8 cellular contexts compared by ENCODE assay signal in genomic region chr16:14071576-14072271, GRCh38. TPM values are rescaled to one million over a fixed set of nuclear protein-coding genes. Genes with fewer than 3 reads are reported as not detected.
DNase-seq lines count a peak whose midpoint lies in the region; ATAC-seq, FAIRE-seq and TF ChIP-seq lines count a peak whose summit lies in the region.

No MANE protein-coding gene starts in this region.

- H3K9me3 ChIP-seq in pancreas, result no peaks in the 10 kb centered on the region

- no peaks in the 10 kb centered on the region for H3K9me3 Mint-ChIP-seq in T-cell

- 0% methylated on average over 30 to 32 of the region's 32 CpGs for WGBS in pancreas, 2 donors

- ATAC-seq in HG02759 (IDR thresholded peaks at IDR 0.05; ENCODE audit: unreplicated experiment) (peak; percentile 60), T-cell (replicated peaks in 1 of 4) (peak; percentile 30 to 51 (median 47)), pancreas (peak in 2 of 4 donors; percentile 28 to 34), HG03159 (IDR thresholded peaks at IDR 0.05; ENCODE audit: unreplicated experiment) (no peak)

- CTCF ChIA-PET in T-cell (lab: Charles Lee), result no interaction called here

- no peaks in the 10 kb centered on the region for H3K27me3 ChIP-seq in pancreas

- H3K36me3 ChIP-seq in pancreas, result no peaks in the 10 kb centered on the region

- peaks cover 3% of the 10 kb centered on the region in 2 donors for H3K27me3 Mint-ChIP-seq in T-cell

- H3K4me1 ChIP-seq in pancreas, result peaks cover 13 to 31% (median 18%) of the 10 kb centered on the region in 3 donors

- H3K4me3 ChIP-seq in fibroblast of pulmonary artery (replicated peaks; ENCODE audit: low read depth, low read length), result peak overlapping the region; percentile 82
- peak overlapping the region; percentile 79 to 93 (median 91) for H3K4me3 ChIP-seq in pancreas

- H3K27ac ChIP-seq in pancreas, result peak overlapping the region; percentile 81 to 96 (median 89)

- no peak for TF ChIP-seq CTCF in fibroblast of pulmonary artery (IDR thresholded peaks at IDR 0.05; ENCODE audit: low read length, missing control alignments)
- no peak for TF ChIP-seq CTCF in pancreas (IDR thresholded peaks at IDR 0.05)

- intact Hi-C loops in pancreas (cut with DNase I), result no loop called here

- H3K27ac Mint-ChIP-seq in T-cell, result peak overlapping the region; percentile 70 to 85

- peaks cover 21 to 25% (median 24%) of the 10 kb centered on the region in 3 donors for H3K4me1 Mint-ChIP-seq in T-cell

- H3K36me3 Mint-ChIP-seq in T-cell, result peaks cover 4% of the 10 kb centered on the region

- peak overlapping the region; percentile 86 to 89 (median 87) for H3K4me3 Mint-ChIP-seq in T-cell

- DNase-seq in NCI-H345 (lab: John Stamatoyannopoulos, UW) (peak; percentile 27), NCI-H345 treated with DMSO at 0.1 percent for 48 hours (lab: John Stamatoyannopoulos, UW; ENCODE audit: unreplicated experiment) (no peak), T-cell (peak in 5 of 34 experiments; percentile 1 to 10 (median 4)), fibroblast of pulmonary artery (ENCODE audit: low read depth) (peak; percentile 16), pancreas (peak in 2 of 6 donors; percentile 40 to 79), RCC 7860 (ENCODE audit: low spot score) (no peak)

- POLR2A ChIA-PET in T-cell (lab: Charles Lee), result no interaction called here

- FAIRE-seq in pancreas (lab: Jason Lieb, UNC), result no peak
- no peak for FAIRE-seq in RCC 7860 (lab: Jason Lieb, UNC)

RNA-seq across cellular contexts. Expression of gene MRTFB, which starts 0.6 kb away (rescaled TPM):
- 10 to 100 TPM; 18.2 to 37.0 (median 21.0) TPM for total RNA-seq in T-cell
- total RNA-seq in pancreas, result 10 to 100 TPM; 20.6 to 36.6 (median 26.8) TPM
- 1 to 10 TPM; 8.7 to 9.7 TPM for polyA plus RNA-seq in pancreas

Comparison
In these comparisons a context has a peak if more than half of its experiments do, and no peak if none do; other contexts are left out.
1. DNase-seq: peak in NCI-H345 (single experiment) and fibroblast of pulmonary artery (single experiment); none in NCI-H345 treated with DMSO at 0.1 percent for 48 hours (single experiment) and RCC 7860 (single experiment).